ENCODE assay signal across 1 cellular context in the genomic region with DNA sequence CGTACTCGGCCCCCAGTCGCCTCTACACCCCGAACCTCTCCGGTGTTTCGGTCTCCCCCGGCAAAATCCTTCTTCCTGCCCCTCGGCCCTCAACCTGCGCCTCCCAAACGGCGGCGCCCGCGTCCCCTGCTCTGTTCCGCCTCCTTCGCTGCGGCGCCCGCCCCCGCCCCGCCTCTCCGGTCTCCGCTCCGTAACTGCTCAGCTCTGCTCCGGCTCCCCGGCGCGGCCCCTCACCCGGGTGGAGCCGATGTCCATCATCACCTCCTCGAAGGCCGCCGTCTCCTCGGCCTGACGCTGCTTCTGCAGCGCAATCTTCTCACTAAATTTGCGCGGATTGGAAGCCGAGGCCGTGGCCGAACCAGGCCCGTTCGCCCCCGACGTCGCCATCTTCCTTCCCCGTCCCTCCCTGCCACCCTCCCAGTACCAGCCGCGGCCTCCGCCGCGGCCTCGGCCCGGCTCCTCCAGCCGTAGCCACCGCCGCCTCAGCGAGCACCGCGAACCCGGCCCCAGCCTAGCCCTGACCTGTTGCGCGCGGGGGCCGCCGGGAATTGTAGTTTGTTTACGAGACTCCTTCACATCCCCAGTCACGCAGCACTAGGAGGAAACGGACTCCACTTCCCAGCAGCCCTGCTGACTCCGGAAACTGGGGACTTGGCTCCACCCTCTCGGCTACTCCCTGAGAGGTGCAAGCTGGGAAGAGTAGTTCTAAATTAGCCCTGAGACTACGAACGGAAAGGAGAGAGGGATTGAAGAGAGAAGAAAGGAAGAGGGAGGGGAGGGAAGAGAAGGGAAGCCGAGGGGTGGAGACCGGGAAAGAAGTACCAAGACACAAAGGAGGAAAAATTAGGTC.
TF ChIP-seq lines count a peak whose summit lies in the region.

TSS of gene CRTC2 (minus strand) at position 502 of the 850 bp plus-strand sequence. CDS start at position 387, 115 bp downstream.

TF ChIP-seq in GM12878, 131 proteins besides CTCF, POLR2A, EP300 and RAD21 (continued from another document and continues in another):
- TF ChIP-seq, protein P1, sequence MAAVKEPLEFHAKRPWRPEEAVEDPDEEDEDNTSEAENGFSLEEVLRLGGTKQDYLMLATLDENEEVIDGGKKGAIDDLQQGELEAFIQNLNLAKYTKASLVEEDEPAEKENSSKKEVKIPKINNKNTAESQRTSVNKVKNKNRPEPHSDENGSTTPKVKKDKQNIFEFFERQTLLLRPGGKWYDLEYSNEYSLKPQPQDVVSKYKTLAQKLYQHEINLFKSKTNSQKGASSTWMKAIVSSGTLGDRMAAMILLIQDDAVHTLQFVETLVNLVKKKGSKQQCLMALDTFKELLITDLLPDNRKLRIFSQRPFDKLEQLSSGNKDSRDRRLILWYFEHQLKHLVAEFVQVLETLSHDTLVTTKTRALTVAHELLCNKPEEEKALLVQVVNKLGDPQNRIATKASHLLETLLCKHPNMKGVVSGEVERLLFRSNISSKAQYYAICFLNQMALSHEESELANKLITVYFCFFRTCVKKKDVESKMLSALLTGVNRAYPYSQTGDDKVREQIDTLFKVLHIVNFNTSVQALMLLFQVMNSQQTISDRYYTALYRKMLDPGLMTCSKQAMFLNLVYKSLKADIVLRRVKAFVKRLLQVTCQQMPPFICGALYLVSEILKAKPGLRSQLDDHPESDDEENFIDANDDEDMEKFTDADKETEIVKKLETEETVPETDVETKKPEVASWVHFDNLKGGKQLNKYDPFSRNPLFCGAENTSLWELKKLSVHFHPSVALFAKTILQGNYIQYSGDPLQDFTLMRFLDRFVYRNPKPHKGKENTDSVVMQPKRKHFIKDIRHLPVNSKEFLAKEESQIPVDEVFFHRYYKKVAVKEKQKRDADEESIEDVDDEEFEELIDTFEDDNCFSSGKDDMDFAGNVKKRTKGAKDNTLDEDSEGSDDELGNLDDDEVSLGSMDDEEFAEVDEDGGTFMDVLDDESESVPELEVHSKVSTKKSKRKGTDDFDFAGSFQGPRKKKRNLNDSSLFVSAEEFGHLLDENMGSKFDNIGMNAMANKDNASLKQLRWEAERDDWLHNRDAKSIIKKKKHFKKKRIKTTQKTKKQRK (IDR thresholded peaks at IDR 0.05; ENCODE audit: low read depth, low read length): no peak
- TF ChIP-seq ZBED1 (IDR thresholded peaks at IDR 0.05; ENCODE audit: borderline replicate concordance): no peak
- TF ChIP-seq, protein P2, sequence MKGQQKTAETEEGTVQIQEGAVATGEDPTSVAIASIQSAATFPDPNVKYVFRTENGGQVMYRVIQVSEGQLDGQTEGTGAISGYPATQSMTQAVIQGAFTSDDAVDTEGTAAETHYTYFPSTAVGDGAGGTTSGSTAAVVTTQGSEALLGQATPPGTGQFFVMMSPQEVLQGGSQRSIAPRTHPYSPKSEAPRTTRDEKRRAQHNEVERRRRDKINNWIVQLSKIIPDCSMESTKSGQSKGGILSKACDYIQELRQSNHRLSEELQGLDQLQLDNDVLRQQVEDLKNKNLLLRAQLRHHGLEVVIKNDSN (IDR thresholded peaks at IDR 0.05; ENCODE audit: borderline replicate concordance, extremely low read length, insufficient read depth, low read depth, low read length): no peak
- TF ChIP-seq SUZ12 (IDR thresholded peaks at IDR 0.05; ENCODE audit: unreplicated experiment): peak; percentile 92
- peak; percentile 46 for TF ChIP-seq MAX (IDR thresholded peaks at IDR 0.05; ENCODE audit: low read depth, low read length)
- peak; percentile 73; the same call in 1 of the 2 replicates for TF ChIP-seq ZNF207 (IDR thresholded peaks at IDR 0.05; ENCODE audit: borderline replicate concordance)
- TF ChIP-seq, protein P3, sequence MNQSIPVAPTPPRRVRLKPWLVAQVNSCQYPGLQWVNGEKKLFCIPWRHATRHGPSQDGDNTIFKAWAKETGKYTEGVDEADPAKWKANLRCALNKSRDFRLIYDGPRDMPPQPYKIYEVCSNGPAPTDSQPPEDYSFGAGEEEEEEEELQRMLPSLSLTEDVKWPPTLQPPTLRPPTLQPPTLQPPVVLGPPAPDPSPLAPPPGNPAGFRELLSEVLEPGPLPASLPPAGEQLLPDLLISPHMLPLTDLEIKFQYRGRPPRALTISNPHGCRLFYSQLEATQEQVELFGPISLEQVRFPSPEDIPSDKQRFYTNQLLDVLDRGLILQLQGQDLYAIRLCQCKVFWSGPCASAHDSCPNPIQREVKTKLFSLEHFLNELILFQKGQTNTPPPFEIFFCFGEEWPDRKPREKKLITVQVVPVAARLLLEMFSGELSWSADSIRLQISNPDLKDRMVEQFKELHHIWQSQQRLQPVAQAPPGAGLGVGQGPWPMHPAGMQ (IDR thresholded peaks at IDR 0.05; ENCODE audit: borderline replicate concordance): no peak
- no peak for TF ChIP-seq MTA3 (IDR thresholded peaks at IDR 0.05; ENCODE audit: borderline replicate concordance, low read length)
- no peak for TF ChIP-seq ZNF592 (IDR thresholded peaks at IDR 0.05)
- no peak for TF ChIP-seq SREBF2 (IDR thresholded peaks at IDR 0.05; ENCODE audit: low read length)
- TF ChIP-seq, protein P4, sequence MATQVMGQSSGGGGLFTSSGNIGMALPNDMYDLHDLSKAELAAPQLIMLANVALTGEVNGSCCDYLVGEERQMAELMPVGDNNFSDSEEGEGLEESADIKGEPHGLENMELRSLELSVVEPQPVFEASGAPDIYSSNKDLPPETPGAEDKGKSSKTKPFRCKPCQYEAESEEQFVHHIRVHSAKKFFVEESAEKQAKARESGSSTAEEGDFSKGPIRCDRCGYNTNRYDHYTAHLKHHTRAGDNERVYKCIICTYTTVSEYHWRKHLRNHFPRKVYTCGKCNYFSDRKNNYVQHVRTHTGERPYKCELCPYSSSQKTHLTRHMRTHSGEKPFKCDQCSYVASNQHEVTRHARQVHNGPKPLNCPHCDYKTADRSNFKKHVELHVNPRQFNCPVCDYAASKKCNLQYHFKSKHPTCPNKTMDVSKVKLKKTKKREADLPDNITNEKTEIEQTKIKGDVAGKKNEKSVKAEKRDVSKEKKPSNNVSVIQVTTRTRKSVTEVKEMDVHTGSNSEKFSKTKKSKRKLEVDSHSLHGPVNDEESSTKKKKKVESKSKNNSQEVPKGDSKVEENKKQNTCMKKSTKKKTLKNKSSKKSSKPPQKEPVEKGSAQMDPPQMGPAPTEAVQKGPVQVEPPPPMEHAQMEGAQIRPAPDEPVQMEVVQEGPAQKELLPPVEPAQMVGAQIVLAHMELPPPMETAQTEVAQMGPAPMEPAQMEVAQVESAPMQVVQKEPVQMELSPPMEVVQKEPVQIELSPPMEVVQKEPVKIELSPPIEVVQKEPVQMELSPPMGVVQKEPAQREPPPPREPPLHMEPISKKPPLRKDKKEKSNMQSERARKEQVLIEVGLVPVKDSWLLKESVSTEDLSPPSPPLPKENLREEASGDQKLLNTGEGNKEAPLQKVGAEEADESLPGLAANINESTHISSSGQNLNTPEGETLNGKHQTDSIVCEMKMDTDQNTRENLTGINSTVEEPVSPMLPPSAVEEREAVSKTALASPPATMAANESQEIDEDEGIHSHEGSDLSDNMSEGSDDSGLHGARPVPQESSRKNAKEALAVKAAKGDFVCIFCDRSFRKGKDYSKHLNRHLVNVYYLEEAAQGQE (IDR thresholded peaks at IDR 0.05; ENCODE audit: low read depth, low read length): no peak
- TF ChIP-seq JUND (IDR thresholded peaks at IDR 0.05; ENCODE audit: low read depth, low read length): no peak
- TF ChIP-seq, protein P5, sequence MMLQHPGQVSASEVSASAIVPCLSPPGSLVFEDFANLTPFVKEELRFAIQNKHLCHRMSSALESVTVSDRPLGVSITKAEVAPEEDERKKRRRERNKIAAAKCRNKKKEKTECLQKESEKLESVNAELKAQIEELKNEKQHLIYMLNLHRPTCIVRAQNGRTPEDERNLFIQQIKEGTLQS (IDR thresholded peaks at IDR 0.05; ENCODE audit: borderline replicate concordance, extremely low read depth, low read depth, low read length): peak; percentile 59; the same call in 1 of the 2 replicates
- 0 out of 2 replicates have a peak, but pooled peaks have one; percentile 10 for TF ChIP-seq IRF4 (IDR thresholded peaks at IDR 0.05; ENCODE audit: low read depth, low read length)
- TF ChIP-seq SUPT20H (IDR thresholded peaks at IDR 0.05; ENCODE audit: borderline replicate concordance, control insufficient read depth, low read depth, low read length): no peak
- TF ChIP-seq EGR1 (IDR thresholded peaks at IDR 0.05; ENCODE audit: borderline replicate concordance in 1 of 2, low read depth in 2 of 2, low read length in 2 of 2): peak in 1 of 2 experiments; percentile 76; a peak in 1 of 3 replicates
- peak; percentile 43 for TF ChIP-seq GATAD2B (conservative IDR thresholded peaks at IDR 0.05; ENCODE audit: low read depth)
- TF ChIP-seq, protein P6, sequence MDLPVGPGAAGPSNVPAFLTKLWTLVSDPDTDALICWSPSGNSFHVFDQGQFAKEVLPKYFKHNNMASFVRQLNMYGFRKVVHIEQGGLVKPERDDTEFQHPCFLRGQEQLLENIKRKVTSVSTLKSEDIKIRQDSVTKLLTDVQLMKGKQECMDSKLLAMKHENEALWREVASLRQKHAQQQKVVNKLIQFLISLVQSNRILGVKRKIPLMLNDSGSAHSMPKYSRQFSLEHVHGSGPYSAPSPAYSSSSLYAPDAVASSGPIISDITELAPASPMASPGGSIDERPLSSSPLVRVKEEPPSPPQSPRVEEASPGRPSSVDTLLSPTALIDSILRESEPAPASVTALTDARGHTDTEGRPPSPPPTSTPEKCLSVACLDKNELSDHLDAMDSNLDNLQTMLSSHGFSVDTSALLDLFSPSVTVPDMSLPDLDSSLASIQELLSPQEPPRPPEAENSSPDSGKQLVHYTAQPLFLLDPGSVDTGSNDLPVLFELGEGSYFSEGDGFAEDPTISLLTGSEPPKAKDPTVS (IDR thresholded peaks at IDR 0.05; ENCODE audit: low read depth, low read length): no peak
- TF ChIP-seq SIN3A (IDR thresholded peaks at IDR 0.05; ENCODE audit: low read depth, low read length): 0 out of 2 replicates have a peak, but pooled peaks have one; percentile 37
- no peak; the same call in 1 of the 2 replicates for TF ChIP-seq TAF1 (IDR thresholded peaks at IDR 0.05; ENCODE audit: borderline replicate concordance, low read depth, low read length)
- peak; percentile 100 for TF ChIP-seq IKZF1 (conservative IDR thresholded peaks at IDR 0.05)
- no peak for TF ChIP-seq PML (IDR thresholded peaks at IDR 0.05; ENCODE audit: low read length)
- no peak for TF ChIP-seq CREB1 (IDR thresholded peaks at IDR 0.05; ENCODE audit: low read depth)
- no peak; the same call in 1 of the 2 replicates for TF ChIP-seq RELB (IDR thresholded peaks at IDR 0.05; ENCODE audit: low read depth)
- peak; percentile 35; the same call in 1 of the 2 replicates for TF ChIP-seq MTA2 (IDR thresholded peaks at IDR 0.05; ENCODE audit: low read depth)
- peak; percentile 76 for TF ChIP-seq MXI1 (IDR thresholded peaks at IDR 0.05; ENCODE audit: low read depth, low read length)
- peak; percentile 73 for TF ChIP-seq E2F8 (IDR thresholded peaks at IDR 0.05; ENCODE audit: low read depth, partially characterized antibody)
